Comparison of ENCODE assay signal across 1 cellular context in genomic region chr1:16141573-16142336, GRCh38.
TF ChIP-seq lines count a peak whose summit lies in the region.

No MANE protein-coding gene starts in this region.

TF ChIP-seq in HCT116, 20 proteins besides CTCF, POLR2A, EP300 and RAD21 (continued from another document):
- TF ChIP-seq ZBTB33 (IDR thresholded peaks at IDR 0.05; ENCODE audit: extremely low read depth, insufficient replicate concordance, low read length) (no peak), ZNF274 (IDR thresholded peaks at IDR 0.05; ENCODE audit: low read depth, low read length) (no peak), SRF (IDR thresholded peaks at IDR 0.05; ENCODE audit: low read depth) (no peak)
